In the genomic region with DNA sequence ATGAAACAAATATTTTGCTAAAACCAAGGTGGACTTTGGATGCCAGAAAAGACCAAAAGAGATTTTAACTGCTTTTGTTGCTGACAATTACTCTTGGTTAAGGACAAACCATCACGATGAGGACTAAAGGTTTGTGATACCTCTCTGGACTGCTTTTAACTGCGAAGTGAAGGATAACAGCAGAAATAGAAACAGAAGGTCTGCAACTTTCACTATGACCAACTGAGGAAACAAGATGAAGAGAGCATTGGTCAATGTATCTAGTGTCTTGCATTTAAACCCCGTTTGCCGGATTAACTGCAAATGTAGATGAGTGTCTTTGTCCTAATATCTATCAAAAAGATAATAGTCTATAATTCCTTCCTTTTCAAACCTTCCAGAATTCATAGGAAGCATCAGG, we compare ENCODE assay signal across 22 cellular contexts.
"Had no signal": no experiment of that assay in that cellular context is flagged by ENCODE, and none has a peak within 500 bp of the region (broad histone marks: within the 10 kb centered on the region; RNA-seq: fewer than 3 reads in every experiment).

No MANE protein-coding gene starts in this region.

- H3K9me3 ChIP-seq: adrenal gland, left ventricle myocardium inferior, pancreas, spleen had no signal

- H3K36me3 Mint-ChIP-seq: activated naive CD4-positive, alpha-beta T cell treated with anti-CD3 and anti-CD28 coated beads, Interleukin-2, amount 50 U/mL, for 24 hours; naive B cell; neural progenitor cell; type B pancreatic cell; WTC11 had no signal

- H3K4me3 ChIP-seq: adrenal gland, cardiac muscle cell, left ventricle myocardium inferior, neural progenitor cell, pancreas, spleen had no signal

- ATAC-seq: activated CD8-positive, alpha-beta T cell treated with anti-CD3 and anti-CD28 coated beads, Interleukin-2, amount 10 ng/mL, durations not matched to agents 7 days and 5 days; esophagus mucosa; pancreas; sciatic nerve; stimulated activated naive CD8-positive, alpha-beta T cell treated with anti-CD3 and anti-CD28 coated beads, Interleukin-15, amount 100 ng/mL, for 72 hours; WTC11 had no signal

- H3K9ac ChIP-seq: neural progenitor cell had no signal

- FAIRE-seq: colon, endometrium, pancreas had no signal

- H3K4me1 ChIP-seq: adrenal gland, left ventricle myocardium inferior, neural progenitor cell, spleen had no signal

- H2AFZ ChIP-seq: neural progenitor cell had no signal

- H3K4me1 Mint-ChIP-seq: activated naive CD4-positive, alpha-beta T cell treated with anti-CD3 and anti-CD28 coated beads, Interleukin-2, amount 50 U/mL, for 24 hours; naive B cell; stimulated activated naive CD8-positive, alpha-beta T cell treated with anti-CD3 and anti-CD28 coated beads, Interleukin-15, amount 100 ng/mL, for 72 hours; WTC11 had no signal

- DNase-seq: activated CD4-positive, alpha-beta T cell treated with anti-CD3 and anti-CD28 coated beads for 48 hours; activated CD8-positive, alpha-beta memory T cell treated with anti-CD3 and anti-CD28 coated beads, Interleukin-2, amount 50 U/mL, for 4 hours; activated CD8-positive, alpha-beta T cell treated with anti-CD3 and anti-CD28 coated beads, Interleukin-2, amount 10 ng/mL, durations not matched to agents 7 days and 5 days; activated effector memory CD4-positive, alpha-beta T cell treated with anti-CD3 and anti-CD28 coated beads, Interleukin-2, amount 50 U/mL, for 16 hours; activated T-cell treated with anti-CD3 and anti-CD28 coated beads, Interleukin-2, amount 50 U/mL, for 48 hours; adrenal gland; hippocampal formation; left ventricle myocardium inferior; naive B cell; pancreas; spleen; stimulated activated CD4-positive, alpha-beta T cell treated with anti-CD3 and anti-CD28 coated beads, Interleukin-1b, Interleukin-23, amount 100 ng/mL, for 48 hours; stimulated activated naive CD8-positive, alpha-beta T cell treated with anti-CD3 and anti-CD28 coated beads, Interleukin-15, amount 100 ng/mL, for 72 hours had no signal

- H3K27me3 ChIP-seq: adrenal gland, cardiac muscle cell, neural progenitor cell, pancreas, spleen had no signal

- H3K9me3 Mint-ChIP-seq: activated naive CD4-positive, alpha-beta T cell treated with anti-CD3 and anti-CD28 coated beads, Interleukin-2, amount 50 U/mL, for 24 hours; naive B cell; neural progenitor cell; stimulated activated naive CD8-positive, alpha-beta T cell treated with anti-CD3 and anti-CD28 coated beads, Interleukin-15, amount 100 ng/mL, for 72 hours; type B pancreatic cell; WTC11 had no signal

- H3K27ac Mint-ChIP-seq: activated CD8-positive, alpha-beta T cell treated with anti-CD3 and anti-CD28 coated beads, Interleukin-2, amount 10 ng/mL, durations not matched to agents 7 days and 5 days; activated naive CD4-positive, alpha-beta T cell treated with anti-CD3 and anti-CD28 coated beads, Interleukin-2, amount 50 U/mL, for 24 hours; naive B cell; neural progenitor cell; stimulated activated naive CD8-positive, alpha-beta T cell treated with anti-CD3 and anti-CD28 coated beads, Interleukin-15, amount 100 ng/mL, for 72 hours; type B pancreatic cell; WTC11 had no signal

- H3K27me3 Mint-ChIP-seq: activated naive CD4-positive, alpha-beta T cell treated with anti-CD3 and anti-CD28 coated beads, Interleukin-2, amount 50 U/mL, for 24 hours; stimulated activated naive CD8-positive, alpha-beta T cell treated with anti-CD3 and anti-CD28 coated beads, Interleukin-15, amount 100 ng/mL, for 72 hours; type B pancreatic cell had no signal

- H3K27ac ChIP-seq: adrenal gland, cardiac muscle cell, left ventricle myocardium inferior, neural progenitor cell, pancreas, spleen had no signal

- H3K36me3 ChIP-seq: adrenal gland, cardiac muscle cell, left ventricle myocardium inferior, neural progenitor cell, pancreas, spleen had no signal

- H3K4me3 Mint-ChIP-seq: activated CD8-positive, alpha-beta T cell treated with anti-CD3 and anti-CD28 coated beads, Interleukin-2, amount 10 ng/mL, durations not matched to agents 7 days and 5 days; activated naive CD4-positive, alpha-beta T cell treated with anti-CD3 and anti-CD28 coated beads, Interleukin-2, amount 50 U/mL, for 24 hours; naive B cell; neural progenitor cell; stimulated activated naive CD8-positive, alpha-beta T cell treated with anti-CD3 and anti-CD28 coated beads, Interleukin-15, amount 100 ng/mL, for 72 hours; type B pancreatic cell; WTC11 had no signal

- H3K4me2 ChIP-seq: neural progenitor cell had no signal
